In the genomic region with DNA sequence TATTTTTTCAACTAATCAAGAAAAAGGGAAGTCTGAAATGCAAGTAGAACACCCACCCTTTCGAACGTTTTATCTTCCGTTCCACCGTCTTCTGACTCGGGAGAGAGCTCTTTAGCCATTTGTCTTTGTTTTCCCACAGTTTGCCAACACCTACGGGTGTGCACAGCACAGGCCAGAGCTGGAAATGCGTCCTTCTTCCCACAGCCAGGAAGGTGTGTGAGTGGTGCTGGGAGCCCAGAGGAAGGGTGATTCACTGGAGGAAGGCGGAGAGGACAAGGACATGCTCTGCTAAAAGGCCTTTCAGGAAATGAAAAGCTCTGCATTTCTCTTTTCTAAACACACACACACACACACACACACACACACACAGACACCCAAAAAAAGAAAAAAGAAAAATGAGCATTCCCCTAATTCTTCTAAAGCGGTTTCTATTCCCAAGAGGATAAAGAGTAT, we compare ENCODE assay signal across 9 cellular contexts. TPM values are rescaled to one million over a fixed set of nuclear protein-coding genes. Genes with fewer than 3 reads are reported as not detected.
DNase-seq lines count a peak whose midpoint lies in the region; ATAC-seq and TF ChIP-seq lines count a peak whose summit lies in the region.
"Had no signal": no experiment of that assay in that cellular context is flagged by ENCODE, and none has a peak within 500 bp of the region (broad histone marks: within the 10 kb centered on the region; RNA-seq: fewer than 3 reads in every experiment).

No MANE protein-coding gene starts in this region.

- H3K4me1 ChIP-seq in tibial nerve: peaks cover 0 to 67% (median 31%) of the 10 kb centered on the region in 4 donors

- peak overlapping the region in 3 of 4 donors; percentile 67 to 82 (median 78) for H3K27ac ChIP-seq in tibial nerve

- H3K27me3 ChIP-seq in tibial nerve: no peaks in the 10 kb centered on the region

- peak overlapping the region in 1 of 4 donors; percentile 3 for H3K4me3 ChIP-seq in tibial nerve

- peaks cover 0 to 11% (median 2%) of the 10 kb centered on the region in 3 donors for H3K36me3 ChIP-seq in tibial nerve

- DNase-seq in Kasumi-1 (lab: John Stamatoyannopoulos, UW) (peak; percentile 45 to 47), cerebellum (ENCODE audit: low spot score) (peak; percentile 73), left lobe of liver (ENCODE audit: low spot score) (no peak), tibial nerve (ENCODE audit: low spot score in 2 of 2) (peak in 1 of 2 donors; percentile 23), NCI-H2081 treated with DMSO at 0.1 percent for 48 hours (lab: John Stamatoyannopoulos, UW) (no peak), NOMO-1 treated with dmso at 0.1 percent for 144 hours (lab: John Stamatoyannopoulos, UW; ENCODE audit: unreplicated experiment) (no peak)
- DNase-seq: activated effector memory CD4-positive, alpha-beta T cell treated with anti-CD3 and anti-CD28 coated beads, Interleukin-2, amount 50 U/mL, for 16 hours had no signal

- ATAC-seq in left lobe of liver: peak; percentile 59
- ATAC-seq in HG03469 (IDR thresholded peaks at IDR 0.05; ENCODE audit: unreplicated experiment): no peak

- no peak for TF ChIP-seq POLR2A in tibial nerve (IDR thresholded peaks at IDR 0.05)

- WGBS in tibial nerve, 2 donors: 28 to 34% methylated on average over 9 of the region's 9 CpGs

- peak in 1 of 2 donors; percentile 36 for TF ChIP-seq EP300 in tibial nerve (IDR thresholded peaks at IDR 0.05)

- no peaks in the 10 kb centered on the region for H3K9me3 ChIP-seq in tibial nerve

- no peak for TF ChIP-seq CTCF in tibial nerve (IDR thresholded peaks at IDR 0.05)

RNA-seq across cellular contexts. Expression of a gene that starts 18.5 kb away (rescaled TPM):
- 15.3 TPM for total RNA-seq in cerebellum
- 4.3 TPM for total RNA-seq in left lobe of liver
- 100 to 1,000 TPM; 106 to 210 (median 154) TPM for total RNA-seq in tibial nerve

RNA-seq across cellular contexts. Expression of a gene that starts 41.5 kb away (rescaled TPM):
- total RNA-seq in cerebellum: 29.7 TPM
- 21.0 TPM for total RNA-seq in left lobe of liver
- 10 to 100 TPM; 41.4 to 79.8 (median 49.1) TPM for total RNA-seq in tibial nerve

RNA-seq across cellular contexts. Expression of a gene that starts 59.0 kb away (rescaled TPM):
- total RNA-seq in cerebellum (not detected), left lobe of liver (not detected), tibial nerve (not detected)
- total RNA-seq: neural crest cell had no signal

Comparison
In these comparisons a context has a peak if more than half of its experiments do, and no peak if none do; other contexts are left out.
1. DNase-seq: peak in Kasumi-1 (2 of 2) and cerebellum (single experiment); none in left lobe of liver (single experiment), NCI-H2081 treated with DMSO at 0.1 percent for 48 hours (single experiment) and NOMO-1 treated with dmso at 0.1 percent for 144 hours (single experiment).